ENCODE assay signal across 17 cellular contexts in the genomic region with DNA sequence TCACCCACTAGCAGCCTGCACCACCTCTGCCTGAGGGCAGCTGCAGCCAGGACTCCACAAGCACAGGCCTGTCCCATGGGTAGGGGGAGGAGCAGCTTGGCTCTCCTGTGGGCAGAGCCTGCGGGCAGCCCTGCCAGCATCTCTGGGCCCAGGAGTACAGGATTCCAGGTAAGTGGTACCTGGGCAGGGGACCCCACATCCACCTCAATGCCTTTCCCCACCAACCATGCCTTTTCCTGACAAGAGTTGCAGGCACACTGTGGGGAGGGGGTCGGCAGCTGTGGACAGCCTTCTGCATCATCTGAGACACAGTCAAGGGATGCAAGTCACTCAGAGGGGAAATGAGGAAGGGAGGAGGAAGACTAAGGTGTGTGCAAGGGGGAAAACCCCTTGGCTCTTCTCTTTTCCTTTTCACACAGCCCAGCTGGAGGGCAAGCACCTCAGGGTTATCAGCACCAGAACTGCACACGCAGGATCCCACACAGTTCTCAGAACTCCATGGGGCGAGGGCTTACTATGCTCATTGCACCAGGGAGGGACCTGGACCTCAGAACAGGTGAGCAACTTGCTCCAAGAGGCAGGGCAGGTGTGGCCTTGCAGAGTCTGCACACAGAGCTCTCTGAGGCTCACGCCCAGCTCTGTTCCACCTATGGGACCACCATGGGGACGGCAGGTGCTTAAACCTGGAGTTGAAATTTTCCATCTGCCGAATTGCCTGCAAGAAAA. TPM values are rescaled to one million over a fixed set of nuclear protein-coding genes. Genes with fewer than 3 reads are reported as not detected.
DNase-seq lines count a peak whose midpoint lies in the region; ATAC-seq and FAIRE-seq lines count a peak whose summit lies in the region.
"Had no signal": no experiment of that assay in that cellular context is flagged by ENCODE, and none has a peak within 500 bp of the region (broad histone marks: within the 10 kb centered on the region; RNA-seq: fewer than 3 reads in every experiment).

No MANE protein-coding gene starts in this region.

- no peak overlapping the region for H3K4me3 Mint-ChIP-seq in T-cell

- H3K4me1 Mint-ChIP-seq in T-cell, result peaks cover 51 to 56% (median 52%) of the 10 kb centered on the region in 3 donors

- no peaks in the 10 kb centered on the region for H3K9me3 Mint-ChIP-seq in T-cell
- H3K9me3 Mint-ChIP-seq: natural killer cell treated with Interleukin-12 subunit alpha and Interleukin-12 subunit beta and Interleukin-15 and Interleukin-18, amount 100 ng/mL, for 72 hours had no signal

- DNase-seq in stimulated activated CD4-positive, alpha-beta T cell treated with anti-CD3 and anti-CD28 coated beads, Interleukin-4, amount 100 ng/mL, for 24 hours, result peak; percentile 6
- no peak for DNase-seq in stimulated activated CD4-positive, alpha-beta T cell treated with anti-CD3 and anti-CD28 coated beads, Interleukin-4, amount 100 ng/mL, for 4 hours
- DNase-seq in T-cell (no peak), islet precursor cell (peak; percentile 43), T-helper 9 cell (no peak), urothelium cell line (ENCODE audit: low spot score) (no peak), HCEC 1CT (no peak)
- DNase-seq: GM23248, lower lobe of right lung, NCI-H1048, SHP77, thyroid gland had no signal

- no peak overlapping the region for H3K27ac Mint-ChIP-seq in T-cell

- no peaks in the 10 kb centered on the region for H3K27me3 Mint-ChIP-seq in T-cell

- no peak for FAIRE-seq in urothelium cell line (lab: Jason Lieb, UNC)
- FAIRE-seq: frontal cortex had no signal

- POLR2A ChIA-PET in T-cell (lab: Charles Lee), result no interaction called here

- ATAC-seq in T-cell (replicated peaks in 1 of 4) (peak in 3 of 4 experiments; percentile 5 to 17 (median 5)), HG02970 (IDR thresholded peaks at IDR 0.05; ENCODE audit: low FRiP score, unreplicated experiment) (no peak)
- ATAC-seq: lower lobe of right lung; natural killer cell treated with Interleukin-12 subunit alpha and Interleukin-12 subunit beta and Interleukin-15 and Interleukin-18, amount 100 ng/mL, for 72 hours had no signal

- CTCF ChIA-PET in T-cell (lab: Charles Lee), result interaction anchor here in 1 of 2 donors (1.0 kb wide), 1 partner anchor 14 kb away, joined by 3 read pairs; no protein-coding TSS in a partner anchor

- peaks cover 2% of the 10 kb centered on the region for H3K36me3 Mint-ChIP-seq in T-cell
- H3K36me3 Mint-ChIP-seq: natural killer cell treated with Interleukin-12 subunit alpha and Interleukin-12 subunit beta and Interleukin-15 and Interleukin-18, amount 100 ng/mL, for 72 hours had no signal

RNA-seq across cellular contexts. Expression of gene ANTXRL, which starts 16.5 kb away (rescaled TPM):
- 1 to 10 TPM in 1 of 5 donors, under 1 TPM in 1, not detected in 3; 0.69 to 1.0 TPM for total RNA-seq in T-cell
- total RNA-seq: activated CD8-positive, alpha-beta memory T cell treated with anti-CD3 and anti-CD28 coated beads for 36 hours; cerebellum; frontal cortex; GM23248; lower lobe of right lung; natural killer cell treated with Interleukin-12 subunit alpha and Interleukin-12 subunit beta and Interleukin-15 and Interleukin-18, amount 100 ng/mL, for 72 hours; thyroid gland had no signal

Comparison
In these comparisons a context has a peak if more than half of its experiments do, and no peak if none do; other contexts are left out.
1. DNase-seq: peak in stimulated activated CD4-positive, alpha-beta T cell treated with anti-CD3 and anti-CD28 coated beads, Interleukin-4, amount 100 ng/mL, for 24 hours (single experiment) and islet precursor cell (single experiment); none in stimulated activated CD4-positive, alpha-beta T cell treated with anti-CD3 and anti-CD28 coated beads, Interleukin-4, amount 100 ng/mL, for 4 hours (0 of 2), T-cell (0 of 34), T-helper 9 cell (single experiment), urothelium cell line (single experiment) and HCEC 1CT (single experiment).